8 cellular contexts compared by ENCODE assay signal in genomic region chr6:125749112-125749863, GRCh38. TPM values are rescaled to one million over a fixed set of nuclear protein-coding genes. Genes with fewer than 3 reads are reported as not detected.
DNase-seq lines count a peak whose midpoint lies in the region; ATAC-seq and TF ChIP-seq lines count a peak whose summit lies in the region.

TSS of gene HEY2 (plus strand) at chr6:125749632. CDS start at chr6:125749777, 145 bp downstream.

- CTCF ChIA-PET in AG04449 (lab: Yijun Ruan, JAX): interaction anchor here (1.4 to 24.4 kb wide), 3 partner anchors 16 to 437 kb away, joined by 3 to 488 read pairs (median 3); no protein-coding TSS in a partner anchor

- H3K4me3 ChIP-seq in AG04449 (ENCODE audit: low read depth, low read length): peak within 1 kb of the TSS; percentile 61

- peak within 1 kb of the TSS; percentile 42 for H3K27ac Mint-ChIP-seq in activated CD4-positive, alpha-beta T cell treated with anti-CD3 and anti-CD28 coated beads, Interleukin-2, amount 10 ng/mL, durations not matched to agents 24 days and 14 days

- peaks cover 77% of the 10 kb centered on the region for H3K27me3 Mint-ChIP-seq in activated CD4-positive, alpha-beta T cell treated with anti-CD3 and anti-CD28 coated beads, Interleukin-2, amount 10 ng/mL, durations not matched to agents 24 days and 14 days

- H3K27ac ChIP-seq in cingulate gyrus (ENCODE audit: low read depth, low read length): peak within 1 kb of the TSS; percentile 94
- peak within 1 kb of the TSS; percentile 92 for H3K27ac ChIP-seq in layer of hippocampus (ENCODE audit: low read depth, low read length)

- H3K36me3 Mint-ChIP-seq in activated CD4-positive, alpha-beta T cell treated with anti-CD3 and anti-CD28 coated beads, Interleukin-2, amount 10 ng/mL, durations not matched to agents 24 days and 14 days (ENCODE audit: low read depth): peaks cover 6% of the 10 kb centered on the region

- TF ChIP-seq CTCF in AG04449 (IDR thresholded peaks at IDR 0.05; ENCODE audit: insufficient read depth, low read length, missing control alignments): peak; percentile 9

- peak within 1 kb of the TSS; percentile 85 for H3K4me3 Mint-ChIP-seq in activated CD4-positive, alpha-beta T cell treated with anti-CD3 and anti-CD28 coated beads, Interleukin-2, amount 10 ng/mL, durations not matched to agents 24 days and 14 days

- peak; percentile 62 for ATAC-seq in GM18873 (IDR thresholded peaks at IDR 0.05; ENCODE audit: low FRiP score, unreplicated experiment)
- ATAC-seq in HG03135 (IDR thresholded peaks at IDR 0.05; ENCODE audit: unreplicated experiment): peak; percentile 82

- H3K9me3 Mint-ChIP-seq in activated CD4-positive, alpha-beta T cell treated with anti-CD3 and anti-CD28 coated beads, Interleukin-2, amount 10 ng/mL, durations not matched to agents 24 days and 14 days: no peaks in the 10 kb centered on the region

- POLR2A ChIA-PET in AG04449 (lab: Yijun Ruan, JAX): no interaction called here

- no peaks in the 10 kb centered on the region for H3K27me3 ChIP-seq in layer of hippocampus (ENCODE audit: control insufficient read depth, insufficient read depth, low read length)

- peaks cover 33% of the 10 kb centered on the region for H3K4me1 Mint-ChIP-seq in activated CD4-positive, alpha-beta T cell treated with anti-CD3 and anti-CD28 coated beads, Interleukin-2, amount 10 ng/mL, durations not matched to agents 24 days and 14 days

- DNase-seq in AG04449 (ENCODE audit: low read depth, low spot score): no peak
- peak; percentile 91 for DNase-seq in NCI-H2227 (lab: John Stamatoyannopoulos, UW; ENCODE audit: unreplicated experiment)
- DNase-seq in activated CD4-positive, alpha-beta T cell treated with anti-CD3 and anti-CD28 coated beads, Interleukin-2, amount 10 ng/mL, durations not matched to agents 24 days and 14 days: peak; percentile 96
- peak; percentile 59 to 81 for DNase-seq in stimulated activated CD4-positive, alpha-beta T cell treated with anti-CD3 and anti-CD28 coated beads, Interleukin-15, amount 100 ng/mL, for 48 hours (ENCODE audit: low read depth in 2 of 2)

- intact Hi-C loops in activated CD4-positive, alpha-beta T cell treated with anti-CD3 and anti-CD28 coated beads, Interleukin-2, amount 10 ng/mL, durations not matched to agents 24 days and 14 days (cut with micrococcal nuclease): loop anchor here (2.0 to 5.0 kb wide), 2 partner anchors 32 to 237 kb away; no protein-coding TSS in a partner anchor

RNA-seq across cellular contexts. Expression of gene HEY2, which starts in this region (rescaled TPM):
- not detected in 2 replicates for total RNA-seq in activated CD4-positive, alpha-beta T cell treated with anti-CD3 and anti-CD28 coated beads, Interleukin-2, amount 10 ng/mL, durations not matched to agents 24 days and 14 days

Comparison
In these comparisons a context has a peak if more than half of its experiments do, and no peak if none do; other contexts are left out.
1. Peak in DNase-seq in activated CD4-positive, alpha-beta T cell treated with anti-CD3 and anti-CD28 coated beads, Interleukin-2, amount 10 ng/mL, durations not matched to agents 24 days and 14 days; RNA of the gene not detected or under 1 TPM.